8 cellular contexts compared by ENCODE assay signal in genomic region chr13:102800145-102801041, GRCh38. TPM values are rescaled to one million over a fixed set of nuclear protein-coding genes. Genes with fewer than 3 reads are reported as not detected.
DNase-seq lines count a peak whose midpoint lies in the region; ATAC-seq and TF ChIP-seq lines count a peak whose summit lies in the region.

No MANE protein-coding gene starts in this region.

- peak overlapping the region; percentile 89 for H3K4me3 Mint-ChIP-seq in activated CD4-positive, alpha-beta T cell treated with anti-CD3 and anti-CD28 coated beads for 36 hours

- ATAC-seq in GM18520 (IDR thresholded peaks at IDR 0.05; ENCODE audit: unreplicated experiment): peak; percentile 78
- ATAC-seq in HG03045 (IDR thresholded peaks at IDR 0.05; ENCODE audit: unreplicated experiment): peak; percentile 82
- peak; percentile 81 for ATAC-seq in activated CD4-positive, alpha-beta T cell treated with anti-CD3 and anti-CD28 coated beads for 36 hours
- ATAC-seq in left lobe of liver: peak; percentile 83

- TF ChIP-seq CTCF in choroid plexus epithelial cell (conservative IDR thresholded peaks at IDR 0.05; ENCODE audit: low read depth, low read length): peak; percentile 73

- no peaks in the 10 kb centered on the region; the same call in 1 of the 2 replicates for H3K36me3 ChIP-seq in ACC112 (ENCODE audit: insufficient read depth, low read length)

- POLR2A ChIA-PET in activated CD4-positive, alpha-beta T cell treated with anti-CD3 and anti-CD28 coated beads for 36 hours (lab: Charles Lee): interaction anchor here (1.6 kb wide), 1 partner anchor 204 kb away, joined by 6 read pairs; the partner anchor contains the start of gene TPP2

- intact Hi-C loops in activated CD4-positive, alpha-beta T cell treated with anti-CD3 and anti-CD28 coated beads for 36 hours (cut with DNase I, micrococcal nuclease): loop anchor here (1.0 kb wide), 4 partner anchors 27 to 208 kb away; partner anchors contain the start of genes TEX30 (in 2 of the 2) and TPP2 (in 1 of the 2)

- DNase-seq in NCI-H2227 (lab: John Stamatoyannopoulos, UW; ENCODE audit: unreplicated experiment) (peak; percentile 81), choroid plexus epithelial cell (ENCODE audit: low read depth) (peak; percentile 82), left lobe of liver (ENCODE audit: low spot score) (peak; percentile 86)
- peak; percentile 91 for DNase-seq in activated CD4-positive, alpha-beta T cell treated with anti-CD3 and anti-CD28 coated beads for 36 hours
- DNase-seq in stimulated activated CD4-positive, alpha-beta T cell treated with anti-CD3 and anti-CD28 coated beads, Interleukin-2, amount 100 ng/mL, for 4 hours (ENCODE audit: low read depth): peak; percentile 67

- H3K4me1 Mint-ChIP-seq in activated CD4-positive, alpha-beta T cell treated with anti-CD3 and anti-CD28 coated beads for 36 hours: peaks cover 26% of the 10 kb centered on the region

- H2AFZ ChIP-seq in ACC112 (ENCODE audit: low read length, unreplicated experiment): peak overlapping the region; percentile 98

- H3K4me1 ChIP-seq in ACC112 (ENCODE audit: control insufficient read depth, insufficient read depth, low read length, unreplicated experiment): peaks cover 11% of the 10 kb centered on the region

- peaks cover 57% of the 10 kb centered on the region for H3K79me2 ChIP-seq in ACC112 (ENCODE audit: control insufficient read depth, insufficient read depth, low read length, unreplicated experiment)

- peaks cover 6% of the 10 kb centered on the region for H3K27me3 Mint-ChIP-seq in activated CD4-positive, alpha-beta T cell treated with anti-CD3 and anti-CD28 coated beads for 36 hours

- H3K27ac ChIP-seq in ACC112 (ENCODE audit: low read depth, low read length): peak overlapping the region; percentile 21

- CTCF ChIA-PET in activated CD4-positive, alpha-beta T cell treated with anti-CD3 and anti-CD28 coated beads for 36 hours (lab: Charles Lee): interaction anchor here (0.7 to 2.9 kb wide), 14 partner anchors 8 to 219 kb away, joined by 3 to 11 read pairs (median 3); partner anchors contain the start of genes ERCC5 and TEX30

- H3K27me3 ChIP-seq in ACC112 (ENCODE audit: insufficient read depth, low read length): no peaks in the 10 kb centered on the region

- H3K36me3 Mint-ChIP-seq in activated CD4-positive, alpha-beta T cell treated with anti-CD3 and anti-CD28 coated beads for 36 hours (ENCODE audit: low read depth): peaks cover 7% of the 10 kb centered on the region

- H3K9me3 Mint-ChIP-seq in activated CD4-positive, alpha-beta T cell treated with anti-CD3 and anti-CD28 coated beads for 36 hours (ENCODE audit: low read depth): no peaks in the 10 kb centered on the region

- peak overlapping the region; percentile 73 for H3K27ac Mint-ChIP-seq in activated CD4-positive, alpha-beta T cell treated with anti-CD3 and anti-CD28 coated beads for 36 hours

- H3K4me3 ChIP-seq in ACC112 (ENCODE audit: low read depth, low read length) (peak overlapping the region; percentile 89), choroid plexus epithelial cell (ENCODE audit: low read depth, low read length) (peak overlapping the region; percentile 95)

RNA-seq across cellular contexts. Expression of gene BIVM, which starts 1.5 kb away (rescaled TPM):
- total RNA-seq in activated CD4-positive, alpha-beta T cell treated with anti-CD3 and anti-CD28 coated beads for 36 hours: 10 to 100 TPM in 1 of 2 experiments, 1 to 10 TPM in 1; 9.7 to 11.6 TPM
- 19.6 TPM for total RNA-seq in left lobe of liver

RNA-seq across cellular contexts. Expression of gene POGLUT2, which starts 1.6 kb away (rescaled TPM):
- total RNA-seq in activated CD4-positive, alpha-beta T cell treated with anti-CD3 and anti-CD28 coated beads for 36 hours: 1 to 10 TPM; 3.3 to 3.7 TPM
- 4.5 TPM for total RNA-seq in left lobe of liver

RNA-seq across cellular contexts. Expression of gene TEX30, which starts 26.8 kb away (rescaled TPM):
- total RNA-seq in activated CD4-positive, alpha-beta T cell treated with anti-CD3 and anti-CD28 coated beads for 36 hours: 10 to 100 TPM; 21.5 to 25.8 TPM
- 9.4 TPM for total RNA-seq in left lobe of liver

RNA-seq across cellular contexts. Expression of gene ERCC5, which starts 45.4 kb away (rescaled TPM):
- 10 to 100 TPM; 74.8 to 79.1 TPM for total RNA-seq in activated CD4-positive, alpha-beta T cell treated with anti-CD3 and anti-CD28 coated beads for 36 hours
- total RNA-seq in left lobe of liver: 23.9 TPM

Comparison
In these comparisons a context has a peak if more than half of its experiments do, and no peak if none do; other contexts are left out.
1. Peak in every context shown above with its lines: DNase-seq, ATAC-seq, H3K4me3 ChIP-seq and H3K27ac ChIP-seq.